Comparison of ENCODE assay signal across 8 cellular contexts in the genomic region with DNA sequence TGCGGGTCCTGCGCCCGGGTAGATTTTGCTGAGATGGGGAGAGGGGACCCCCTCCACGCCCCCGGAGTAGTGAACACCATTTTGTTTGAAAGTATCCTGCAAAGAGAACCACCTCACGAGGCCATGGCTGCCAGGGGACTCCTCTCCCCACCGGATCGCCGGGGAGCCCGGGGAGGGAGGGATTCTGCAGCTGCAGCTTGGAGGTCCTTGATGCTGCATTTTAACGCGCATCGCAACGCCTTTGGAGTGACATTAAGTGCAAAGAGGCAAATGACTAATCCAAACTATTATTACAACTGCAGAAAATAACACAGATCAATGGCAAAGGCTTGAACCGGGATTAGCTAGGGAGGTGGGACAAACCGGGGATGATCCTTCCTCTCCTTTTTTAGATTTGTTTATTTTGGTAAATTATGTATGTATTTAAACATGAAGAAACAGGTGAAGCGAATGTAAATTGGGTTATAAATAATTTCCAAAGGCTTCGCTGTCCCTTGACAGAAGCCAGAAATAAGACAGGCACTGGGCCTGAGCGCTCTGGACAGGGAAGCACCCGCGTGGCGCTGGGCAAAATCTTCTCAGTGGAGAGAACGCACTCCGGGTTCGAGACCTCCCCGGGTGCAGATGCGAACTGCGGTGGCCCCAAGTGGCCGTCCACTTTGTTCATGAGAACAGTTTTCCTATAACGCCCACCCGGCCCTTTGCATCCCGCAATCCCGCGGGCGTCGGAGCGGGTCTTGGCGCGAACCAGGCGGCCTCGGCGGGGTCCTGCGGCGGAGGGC. TPM values are rescaled to one million over a fixed set of nuclear protein-coding genes. Genes with fewer than 3 reads are reported as not detected.
DNase-seq lines count a peak whose midpoint lies in the region; ATAC-seq, FAIRE-seq and TF ChIP-seq lines count a peak whose summit lies in the region.

No MANE protein-coding gene starts in this region.

- peaks cover 63% of the 10 kb centered on the region for H3K27me3 Mint-ChIP-seq in osteocyte (ENCODE audit: unreplicated experiment)

- in situ Hi-C loops in G401 (cut with HindIII; ENCODE audit: low sequenced_read_pairs), result no loop called here

- peaks cover 16% of the 10 kb centered on the region for H3K4me1 Mint-ChIP-seq in osteocyte (ENCODE audit: unreplicated experiment)

- peak; percentile 44 for DNase-seq in G401 (ENCODE audit: low spot score)
- DNase-seq in NCI-H1694 treated with DMSO at 0.1 percent for 48 hours (lab: John Stamatoyannopoulos, UW), result peak; percentile 55
- no peak for DNase-seq in osteocyte (ENCODE audit: extremely low spot score, unreplicated experiment)
- DNase-seq in urothelium cell line (ENCODE audit: low spot score), result no peak
- DNase-seq in left lobe of liver (ENCODE audit: low spot score), result no peak
- DNase-seq in NK-92 (lab: John Stamatoyannopoulos, UW; ENCODE audit: unreplicated experiment), result no peak
- no peak for DNase-seq in NOMO-1 treated with DMSO at 0.1 percent for 48 hours (lab: John Stamatoyannopoulos, UW; ENCODE audit: unreplicated experiment)

- FAIRE-seq in urothelium cell line (lab: Jason Lieb, UNC), result no peak

- no peaks in the 10 kb centered on the region for H3K9me3 Mint-ChIP-seq in osteocyte (ENCODE audit: unreplicated experiment)

- no peak overlapping the region for H3K27ac Mint-ChIP-seq in osteocyte (ENCODE audit: unreplicated experiment)

- no peak for ATAC-seq in left lobe of liver

- no peak for TF ChIP-seq CTCF in osteocyte (IDR thresholded peaks at IDR 0.05)

- H3K36me3 Mint-ChIP-seq in osteocyte (ENCODE audit: unreplicated experiment), result no peaks in the 10 kb centered on the region

- H3K27ac ChIP-seq in cingulate gyrus (ENCODE audit: low read depth, low read length), result peak overlapping the region; percentile 60

- H3K4me3 Mint-ChIP-seq in osteocyte (ENCODE audit: unreplicated experiment), result peak overlapping the region; percentile 54

RNA-seq across cellular contexts. Expression of gene DPYSL5, which starts 0.9 kb away (rescaled TPM):
- 4.4 and 4.8 TPM in 2 replicates for total RNA-seq in G401 (2014; rRNA removed; shearing (Covaris generic))
- total RNA-seq in osteocyte (0.11 TPM in 1 of 2 replicates, not detected in the other), left lobe of liver (not detected)

Comparison
In these comparisons a context has a peak if more than half of its experiments do, and no peak if none do; other contexts are left out.
1. DNase-seq: peak in G401 (single experiment) and NCI-H1694 treated with DMSO at 0.1 percent for 48 hours (single experiment); none in osteocyte (single experiment), urothelium cell line (single experiment), left lobe of liver (single experiment), NK-92 (single experiment) and NOMO-1 treated with DMSO at 0.1 percent for 48 hours (single experiment).